8 cellular contexts compared by ENCODE assay signal in the genomic region with DNA sequence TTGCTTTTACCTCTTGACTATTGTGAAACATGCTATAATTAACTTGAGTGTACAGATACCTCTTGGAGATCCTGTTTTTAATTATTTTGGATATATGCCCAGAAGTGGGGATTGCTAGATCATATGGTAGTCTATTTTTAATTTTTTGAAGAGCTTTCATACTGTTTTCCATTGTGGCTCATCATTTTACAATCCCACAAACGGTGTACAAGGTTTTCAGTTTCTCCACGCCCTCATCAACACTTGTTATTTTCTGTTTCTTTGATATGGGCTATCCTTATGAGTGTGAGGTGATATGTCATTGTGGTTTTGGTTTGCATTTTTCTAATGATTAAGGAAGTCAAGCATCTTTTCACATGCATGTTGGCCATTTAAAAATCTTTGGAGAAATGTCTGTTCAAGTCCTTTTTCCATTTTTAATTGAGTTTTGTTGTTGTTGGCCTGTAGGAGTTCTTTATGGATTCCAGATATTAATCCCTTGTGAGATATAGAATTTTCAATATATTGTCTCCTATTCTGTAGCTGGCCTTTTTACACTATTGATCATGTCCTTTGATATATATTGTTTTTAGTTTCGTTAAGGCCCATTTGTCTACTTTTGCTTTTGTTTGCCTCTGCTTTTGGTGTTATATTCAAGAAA. TPM values are rescaled to one million over a fixed set of nuclear protein-coding genes. Genes with fewer than 3 reads are reported as not detected.
A peak's percentile ranks its signal among the peaks of the same experiment; 100 is the strongest.
DNase-seq lines count a peak whose midpoint lies in the region; ATAC-seq and TF ChIP-seq lines count a peak whose summit lies in the region.

No MANE protein-coding gene starts in this region.

- H3K27ac Mint-ChIP-seq in chondrocyte (ENCODE audit: unreplicated experiment) (peak overlapping the region; percentile 57), type B pancreatic cell (no peak overlapping the region)

- H3K4me1 ChIP-seq in esophagus squamous epithelium = no peaks in the 10 kb centered on the region

- H3K36me3 ChIP-seq in esophagus squamous epithelium = peaks cover 0 to 82% (median 0%) of the 10 kb centered on the region in 3 donors

- peak; percentile 84 to 96 for DNase-seq in NCI-H2081 (lab: John Stamatoyannopoulos, UW)
- no peak for DNase-seq in chondrocyte (ENCODE audit: low spot score)
- no peak for DNase-seq in mucosa of gallbladder (ENCODE audit: low spot score)
- DNase-seq in type B pancreatic cell (ENCODE audit: extremely low spot score, unreplicated experiment) = no peak
- DNase-seq in lower leg skin (ENCODE audit: low spot score in 2 of 2) = no peak
- DNase-seq in esophagus squamous epithelium (lab: John Stamatoyannopoulos, UW) = no peak

- intact Hi-C loops in lower leg skin (cut with DNase I; ENCODE audit: low total_unique reads) (no loop called here), esophagus squamous epithelium (cut with DNase I) (no loop called here)

- peak; percentile 72 for ATAC-seq in GM18858 (IDR thresholded peaks at IDR 0.05; ENCODE audit: unreplicated experiment)
- peak; percentile 67 for ATAC-seq in HG02571 (IDR thresholded peaks at IDR 0.05; ENCODE audit: unreplicated experiment)

- H3K9me3 ChIP-seq in esophagus squamous epithelium = peaks cover 0 to 6% (median 0%) of the 10 kb centered on the region in 3 donors

- H3K4me1 Mint-ChIP-seq in chondrocyte (ENCODE audit: low read depth) (peaks cover 27% of the 10 kb centered on the region), type B pancreatic cell (ENCODE audit: unreplicated experiment) (no peaks in the 10 kb centered on the region)

- H3K27me3 Mint-ChIP-seq in chondrocyte (ENCODE audit: low read depth) (no peaks in the 10 kb centered on the region), type B pancreatic cell (no peaks in the 10 kb centered on the region)

- H3K27ac ChIP-seq in esophagus squamous epithelium = no peak overlapping the region

- H3K4me3 ChIP-seq in lower leg skin (ENCODE audit: low read depth, poor library complexity, severe bottlenecking) = no peak overlapping the region
- H3K4me3 ChIP-seq in esophagus squamous epithelium = no peak overlapping the region

- TF ChIP-seq CTCF in chondrocyte (IDR thresholded peaks at IDR 0.05) (no peak), type B pancreatic cell (conservative IDR thresholded peaks at IDR 0.05) (no peak), lower leg skin (IDR thresholded peaks at IDR 0.05) (no peak), esophagus squamous epithelium (IDR thresholded peaks at IDR 0.05) (no peak)

- H3K9me3 Mint-ChIP-seq in chondrocyte (ENCODE audit: low read depth) (peaks cover 9% of the 10 kb centered on the region), type B pancreatic cell (no peaks in the 10 kb centered on the region)

- H3K36me3 Mint-ChIP-seq in chondrocyte (ENCODE audit: low read depth) = peaks cover 28% of the 10 kb centered on the region
- H3K36me3 Mint-ChIP-seq in type B pancreatic cell = peaks cover 44% of the 10 kb centered on the region

- TF ChIP-seq POLR2A in lower leg skin (IDR thresholded peaks at IDR 0.05) (no peak), esophagus squamous epithelium (IDR thresholded peaks at IDR 0.05) (no peak)

- no peak overlapping the region for H3K4me3 Mint-ChIP-seq in chondrocyte (ENCODE audit: unreplicated experiment)
- no peak overlapping the region for H3K4me3 Mint-ChIP-seq in type B pancreatic cell

- no peaks in the 10 kb centered on the region for H3K27me3 ChIP-seq in esophagus squamous epithelium

- WGBS in lower leg skin, 2 donors = 66 to 71% methylated on average over 3 of the region's 3 CpGs
- WGBS in esophagus squamous epithelium, 2 donors = 65 to 76% methylated on average over 3 of the region's 3 CpGs

RNA-seq across cellular contexts. Expression of a gene that starts 7.5 kb away (rescaled TPM):
- 22.1 to 26.6 TPM (median 23.6 TPM) in 3 replicates for total RNA-seq in chondrocyte
- total RNA-seq in mucosa of gallbladder = 20.7 TPM
- 28.7 and 31.9 TPM in 2 replicates for total RNA-seq in type B pancreatic cell (ENCODE audit: low replicate concordance)
- total RNA-seq in lower leg skin = 10 to 100 TPM in 3 of 4 donors, 1 to 10 TPM in 1; 9.8 to 20.1 (median 14.9) TPM
- total RNA-seq in esophagus squamous epithelium = 10 to 100 TPM; 11.2 to 22.5 (median 17.7) TPM

Comparison
In these comparisons a context has a peak if more than half of its experiments do, and no peak if none do; other contexts are left out.
1. DNase-seq: peak in NCI-H2081 (2 of 2); none in chondrocyte (single experiment), mucosa of gallbladder (single experiment), type B pancreatic cell (single experiment), lower leg skin (0 of 2) and esophagus squamous epithelium (single experiment).